10 cellular contexts compared by ENCODE assay signal in the genomic region with DNA sequence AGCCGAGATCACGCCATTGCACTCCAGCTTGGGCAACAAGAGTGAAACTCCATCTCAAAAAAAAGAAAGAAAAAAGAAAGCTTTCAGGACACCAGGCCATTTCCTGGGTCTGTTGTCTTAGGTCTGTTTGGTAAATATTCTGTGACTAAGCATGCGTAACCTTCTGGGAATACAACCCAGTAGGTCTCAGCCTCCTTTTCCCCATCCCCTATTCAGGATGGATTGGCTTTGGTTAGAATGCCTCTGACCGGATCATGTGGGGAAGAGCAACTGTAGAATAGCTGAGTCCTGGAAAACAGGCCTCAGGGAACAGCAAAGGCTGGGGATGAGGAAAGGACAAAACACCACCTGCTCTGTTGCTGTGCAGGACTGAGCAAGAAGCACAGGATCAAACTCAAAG. TPM values are rescaled to one million over a fixed set of nuclear protein-coding genes. Genes with fewer than 3 reads are reported as not detected.
DNase-seq lines count a peak whose midpoint lies in the region; ATAC-seq and TF ChIP-seq lines count a peak whose summit lies in the region.
"Had no signal": no experiment of that assay in that cellular context is flagged by ENCODE, and none has a peak within 500 bp of the region (broad histone marks: within the 10 kb centered on the region; RNA-seq: fewer than 3 reads in every experiment).

No MANE protein-coding gene starts in this region.

- H3F3A ChIP-seq in DOHH2 (ENCODE audit: control insufficient read depth, insufficient read depth), result no peaks in the 10 kb centered on the region

- ATAC-seq in psoas muscle, result no peak
- ATAC-seq in GM18868 (IDR thresholded peaks at IDR 0.05; ENCODE audit: unreplicated experiment), result no peak
- ATAC-seq: left lung; stimulated activated naive B cell treated with anti-CD40 and anti-IgM and Interleukin-4, amounts not matched to agents 10 μg/mL and 1 μg/mL and 100 μg/mL, for 72 hours had no signal

- no peaks in the 10 kb centered on the region for H3K27me3 ChIP-seq in DOHH2 (ENCODE audit: control insufficient read depth, low read length)
- H3K27me3 ChIP-seq in OCI-LY3 (ENCODE audit: low read depth, low read length), result no peaks in the 10 kb centered on the region
- H3K27me3 ChIP-seq in psoas muscle (ENCODE audit: insufficient read depth in 3 of 3, low read length in 2 of 3), result no peaks in the 10 kb centered on the region
- H3K27me3 ChIP-seq: left lung had no signal

- peak overlapping the region; percentile 40; the same call in 1 of the 2 replicates for H2AFZ ChIP-seq in OCI-LY3 (ENCODE audit: low read depth, low read length)

- H3K4me3 ChIP-seq in DOHH2 (ENCODE audit: low read length), result no peak overlapping the region
- peak overlapping the region; percentile 91; the same call in 1 of the 2 replicates for H3K4me3 ChIP-seq in OCI-LY3 (ENCODE audit: low read length)
- H3K4me3 ChIP-seq in epithelial cell of esophagus (ENCODE audit: low read length), result no peak overlapping the region
- no peak overlapping the region for H3K4me3 ChIP-seq in psoas muscle

- H3K9me2 ChIP-seq in DOHH2 (replicated peaks; ENCODE audit: control insufficient read depth, low read length), result no peaks in the 10 kb centered on the region

- H3K27ac ChIP-seq in DOHH2 (ENCODE audit: low read depth, low read length) (no peak overlapping the region), OCI-LY3 (ENCODE audit: low read length) (peak overlapping the region; percentile 88), psoas muscle (peak overlapping the region; percentile 90)

- H3K9me3 ChIP-seq in DOHH2 (ENCODE audit: control insufficient read depth, insufficient read depth, low read length) (no peaks in the 10 kb centered on the region), OCI-LY3 (ENCODE audit: insufficient read depth, low read length) (no peaks in the 10 kb centered on the region), psoas muscle (no peaks in the 10 kb centered on the region)
- H3K9me3 ChIP-seq: left lung had no signal

- intact Hi-C loops in psoas muscle (cut with DNase I), result loop anchor here (5.0 to 10.0 kb wide), 2 partner anchors 136 to 139 kb away; no protein-coding TSS in a partner anchor
- intact Hi-C loops in posterior cingulate gyrus (cut with DNase I), result no loop called here

- DNase-seq in epithelial cell of esophagus (ENCODE audit: low read depth) (peak; percentile 46), psoas muscle (no peak), posterior cingulate gyrus (no peak)
- DNase-seq in stimulated activated naive CD4-positive, alpha-beta T cell treated with Interleukin-2 at 50 U/mL for 16 hours (lab: John Stamatoyannopoulos, UW), result no peak
- DNase-seq: left lung; stimulated activated naive B cell treated with anti-CD40 and anti-IgM and Interleukin-4, amounts not matched to agents 10 μg/mL and 1 μg/mL and 100 μg/mL, for 72 hours; SW 1271 had no signal

- H3K4me2 ChIP-seq in DOHH2 (ENCODE audit: low read length) (peak overlapping the region; percentile 59), OCI-LY3 (ENCODE audit: low read length) (peak overlapping the region; percentile 74)

- no peaks in the 10 kb centered on the region for H3K36me3 ChIP-seq in DOHH2 (ENCODE audit: control insufficient read depth, low read length)
- H3K36me3 ChIP-seq in OCI-LY3 (replicated peaks; ENCODE audit: low read depth, low read length), result peaks cover under 1% of the 10 kb centered on the region
- no peaks in the 10 kb centered on the region for H3K36me3 ChIP-seq in psoas muscle (ENCODE audit: insufficient read depth in 1 of 2, low read depth in 1 of 2)
- H3K36me3 ChIP-seq: left lung had no signal

- 88 to 95% (median 95%) methylated on average over 4 of the region's 4 CpGs for WGBS in psoas muscle, 3 donors

- H3K79me2 ChIP-seq in DOHH2 (ENCODE audit: control insufficient read depth, low read length) (peaks cover 7% of the 10 kb centered on the region), OCI-LY3 (ENCODE audit: low read length) (peaks cover 17% of the 10 kb centered on the region)

- H3K4me1 ChIP-seq in DOHH2 (ENCODE audit: control insufficient read depth, low read length) (peaks cover 16% of the 10 kb centered on the region), OCI-LY3 (ENCODE audit: low read length) (peaks cover 21% of the 10 kb centered on the region), psoas muscle (peaks cover 5% of the 10 kb centered on the region)

- peak overlapping the region; percentile 77; the same call in 1 of the 2 replicates for H3K9ac ChIP-seq in OCI-LY3 (ENCODE audit: low read length)

- no peak for TF ChIP-seq CTCF in DOHH2 (IDR thresholded peaks at IDR 0.05; ENCODE audit: low read depth, low read length, poor library complexity, severe bottlenecking)
- TF ChIP-seq CTCF in OCI-LY3 (IDR thresholded peaks at IDR 0.05; ENCODE audit: low read depth, low read length), result no peak
- no peak for TF ChIP-seq CTCF in epithelial cell of esophagus (IDR thresholded peaks at IDR 0.05; ENCODE audit: insufficient read depth, low read depth, low read length, missing control alignments)
- no peak for TF ChIP-seq CTCF in psoas muscle (IDR thresholded peaks at IDR 0.05)

- H4K20me1 ChIP-seq in DOHH2 (ENCODE audit: control insufficient read depth, insufficient read depth, low read depth, low read length) (no peaks in the 10 kb centered on the region), OCI-LY3 (ENCODE audit: insufficient read depth, low read length) (no peaks in the 10 kb centered on the region)

RNA-seq across cellular contexts. Expression of a gene that starts 1.6 kb away (rescaled TPM):
- 10 to 100 TPM; 23.1 to 31.2 (median 29.8) TPM for total RNA-seq in psoas muscle
- 10 to 100 TPM; 47.6 to 80.5 (median 78.3) TPM for polyA plus RNA-seq in psoas muscle
